Comparison of ENCODE assay signal across 1 cellular context in genomic region chr6:43174263-43175112, GRCh38.
TF ChIP-seq lines count a peak whose summit lies in the region.

No MANE protein-coding gene starts in this region.

TF ChIP-seq in HepG2, 621 proteins besides CTCF, POLR2A, EP300 and RAD21 (continued from another document and continues in another):
- TF ChIP-seq GMEB1 (CRISPR knock-in tag; IDR thresholded peaks at IDR 0.05; ENCODE audit: borderline replicate concordance) (peak; percentile 43; the same call in 1 of the 2 replicates), ZNF263 (CRISPR knock-in tag; IDR thresholded peaks at IDR 0.05) (peak; percentile 99), ZNF30 (CRISPR knock-in tag; IDR thresholded peaks at IDR 0.05) (no peak), FOXA3 (CRISPR knock-in tag; IDR thresholded peaks at IDR 0.05) (peak; percentile 20; the same call in 1 of the 2 replicates), KDM6A (CRISPR knock-in tag; IDR thresholded peaks at IDR 0.05; ENCODE audit: low read depth) (no peak), ZFP37 (CRISPR knock-in tag; IDR thresholded peaks at IDR 0.05; ENCODE audit: borderline replicate concordance) (peak; percentile 43; the same call in 1 of the 2 replicates), CREB1 (IDR thresholded peaks at IDR 0.05) (peak; percentile 57; the same call in 1 of the 2 replicates), CREB1 (CRISPR knock-in tag; IDR thresholded peaks at IDR 0.05) (peak; percentile 56; the same call in 1 of the 2 replicates), AGO2 (optimal IDR thresholded peaks at IDR 0.05; ENCODE audit: low read depth, low read length) (peak; percentile 81), HMGXB3 (CRISPR knock-in tag; IDR thresholded peaks at IDR 0.05; ENCODE audit: borderline replicate concordance) (peak; percentile 98), PHF21A (CRISPR knock-in tag; IDR thresholded peaks at IDR 0.05) (0 out of 2 replicates have a peak, but pooled peaks have one; percentile 11), THAP7 (CRISPR knock-in tag; IDR thresholded peaks at IDR 0.05) (peak; percentile 91; the same call in 1 of the 2 replicates), ZNF704 (CRISPR knock-in tag; IDR thresholded peaks at IDR 0.05; ENCODE audit: borderline replicate concordance) (peak; percentile 67; the same call in 1 of the 2 replicates), HMG20A (CRISPR knock-in tag; IDR thresholded peaks at IDR 0.05; ENCODE audit: borderline replicate concordance) (no peak), ZNF883 (CRISPR knock-in tag; IDR thresholded peaks at IDR 0.05; ENCODE audit: not compliant biosample characterization) (peak; percentile 83), ZSCAN31 (CRISPR knock-in tag; IDR thresholded peaks at IDR 0.05; ENCODE audit: low read depth) (0 out of 2 replicates have a peak, but pooled peaks have one; percentile 41), IRF1 (CRISPR knock-in tag; IDR thresholded peaks at IDR 0.05; ENCODE audit: low read depth) (no peak), TGIF2 (CRISPR knock-in tag; IDR thresholded peaks at IDR 0.05) (peak; percentile 82), CHD2 (IDR thresholded peaks at IDR 0.05; ENCODE audit: low read depth, low read length) (peak; percentile 53; the same call in 1 of the 2 replicates), MTF2 (CRISPR knock-in tag; IDR thresholded peaks at IDR 0.05; ENCODE audit: borderline replicate concordance) (no peak), SOX6 (IDR thresholded peaks at IDR 0.05) (no peak), SOX6 (CRISPR knock-in tag; IDR thresholded peaks at IDR 0.05) (peak; percentile 42; the same call in 1 of the 2 replicates), CENPT (CRISPR knock-in tag; IDR thresholded peaks at IDR 0.05; ENCODE audit: low read depth) (no peak), CCDC6 (CRISPR knock-in tag; IDR thresholded peaks at IDR 0.05) (no peak), CAMTA2 (CRISPR knock-in tag; IDR thresholded peaks at IDR 0.05; ENCODE audit: borderline replicate concordance) (peak; percentile 52; the same call in 1 of the 2 replicates), AGO1 (IDR thresholded peaks at IDR 0.05; ENCODE audit: low read depth, low read length, poor library complexity, severe bottlenecking) (peak; percentile 90), ZBED4 (CRISPR knock-in tag; IDR thresholded peaks at IDR 0.05; ENCODE audit: borderline replicate concordance) (peak; percentile 84; the same call in 1 of the 2 replicates), ZNF280D (CRISPR knock-in tag; IDR thresholded peaks at IDR 0.05) (peak; percentile 84), FOXK1 (CRISPR knock-in tag; IDR thresholded peaks at IDR 0.05; ENCODE audit: borderline replicate concordance, low read depth) (peak; percentile 74; the same call in 1 of the 2 replicates), ZFP82 (CRISPR knock-in tag; IDR thresholded peaks at IDR 0.05; ENCODE audit: borderline replicate concordance) (0 out of 2 replicates have a peak, but pooled peaks have one; percentile 35), NCOA2 (CRISPR knock-in tag; IDR thresholded peaks at IDR 0.05) (peak; percentile 54; the same call in 1 of the 2 replicates), HDAC1 (CRISPR knock-in tag; IDR thresholded peaks at IDR 0.05) (peak; percentile 85), ZNF326 (CRISPR knock-in tag; IDR thresholded peaks at IDR 0.05; ENCODE audit: borderline replicate concordance) (no peak), ZNF350 (CRISPR knock-in tag; IDR thresholded peaks at IDR 0.05; ENCODE audit: borderline replicate concordance, low read depth) (peak; percentile 74; the same call in 1 of the 2 replicates), ONECUT2 (CRISPR knock-in tag; IDR thresholded peaks at IDR 0.05) (no peak), ZNF24 (IDR thresholded peaks at IDR 0.05) (no peak), ZNF547 (CRISPR knock-in tag; IDR thresholded peaks at IDR 0.05) (peak; percentile 76), KAT8 (CRISPR knock-in tag; IDR thresholded peaks at IDR 0.05) (peak; percentile 78), NFYB (CRISPR knock-in tag; IDR thresholded peaks at IDR 0.05) (peak; percentile 99), ZNF580 (CRISPR knock-in tag; IDR thresholded peaks at IDR 0.05; ENCODE audit: borderline replicate concordance, low read depth) (peak; percentile 43; the same call in 1 of the 2 replicates), ZNF616 (CRISPR knock-in tag; IDR thresholded peaks at IDR 0.05; ENCODE audit: low read depth) (peak; percentile 58; the same call in 1 of the 2 replicates), ZNF782 (CRISPR knock-in tag; IDR thresholded peaks at IDR 0.05; ENCODE audit: borderline replicate concordance) (0 out of 2 replicates have a peak, but pooled peaks have one; percentile 44), ZNF605 (CRISPR knock-in tag; IDR thresholded peaks at IDR 0.05) (peak; percentile 70; the same call in 1 of the 2 replicates), BCLAF1 (IDR thresholded peaks at IDR 0.05) (no peak)
